ENCODE assay signal across 28 cellular contexts in genomic region chr10:114732931-114733330, GRCh38.
"Had no signal": no experiment of that assay in that cellular context is flagged by ENCODE, and none has a peak within 500 bp of the region (broad histone marks: within the 10 kb centered on the region; RNA-seq: fewer than 3 reads in every experiment).

No MANE protein-coding gene starts in this region.

- H3K4me1 Mint-ChIP-seq: activated T-helper 17 cell treated with anti-CD3 and anti-CD28 coated beads, Interleukin-2, amount 50 U/mL, for 72 hours; central memory CD8-positive, alpha-beta T cell; endodermal cell had no signal

- H3K4me3 ChIP-seq: coronary artery, dorsolateral prefrontal cortex had no signal

- H3K27me3 ChIP-seq: brain microvascular endothelial cell had no signal

- H3K36me3 ChIP-seq: brain microvascular endothelial cell had no signal

- H3K4me3 Mint-ChIP-seq: activated CD8-positive, alpha-beta T cell treated with anti-CD3 and anti-CD28 coated beads for 36 hours; activated naive CD8-positive, alpha-beta T cell; activated T-cell treated with anti-CD3 and anti-CD28 coated beads, Interleukin-2, amount 50 U/mL, for 4 hours; activated T-helper 17 cell treated with anti-CD3 and anti-CD28 coated beads, Interleukin-2, amount 50 U/mL, for 72 hours; central memory CD8-positive, alpha-beta T cell; dendritic cell treated with granulocyte-macrophage colony-stimulating factor and Interleukin-4, amounts not matched to agents 40 ng/mL and 50 ng/mL, for 4 days; endodermal cell had no signal

- FAIRE-seq: astrocyte, bronchial epithelial cell, frontal cortex had no signal

- ATAC-seq: activated CD4-positive, CD25-positive, alpha-beta regulatory T cell treated with anti-CD3 and anti-CD28 coated beads, Interleukin-2, amount 50 U/mL, for 24 hours; activated CD8-positive, alpha-beta T cell treated with anti-CD3 and anti-CD28 coated beads for 36 hours; activated T-cell treated with anti-CD3 and anti-CD28 coated beads, Interleukin-2, amount 50 U/mL, for 4 hours; activated T-helper 17 cell treated with anti-CD3 and anti-CD28 coated beads, Interleukin-2, amount 50 U/mL, for 72 hours; esophagus mucosa had no signal

- H3K27ac ChIP-seq: brain microvascular endothelial cell, coronary artery had no signal

- H3K27ac Mint-ChIP-seq: activated CD8-positive, alpha-beta T cell treated with anti-CD3 and anti-CD28 coated beads for 36 hours; activated naive CD8-positive, alpha-beta T cell; activated T-helper 17 cell treated with anti-CD3 and anti-CD28 coated beads, Interleukin-2, amount 50 U/mL, for 72 hours; dendritic cell treated with granulocyte-macrophage colony-stimulating factor and Interleukin-4, amounts not matched to agents 40 ng/mL and 50 ng/mL, for 4 days; endodermal cell had no signal

- H3K27me3 Mint-ChIP-seq: central memory CD8-positive, alpha-beta T cell; dendritic cell treated with granulocyte-macrophage colony-stimulating factor and Interleukin-4, amounts not matched to agents 40 ng/mL and 50 ng/mL, for 4 days had no signal

- H3K36me3 Mint-ChIP-seq: activated naive CD8-positive, alpha-beta T cell had no signal

- DNase-seq: activated CD4-positive, alpha-beta T cell treated with anti-CD3 and anti-CD28 coated beads for 48 hours; activated CD4-positive, alpha-beta T cell treated with anti-CD3 and anti-CD28 coated beads, Interleukin-2, amount 50 U/mL, for 1 hour; activated CD4-positive, alpha-beta T cell treated with anti-CD3 and anti-CD28 coated beads, Interleukin-2, amount 50 U/mL, for 48 hours; activated CD8-positive, alpha-beta memory T cell treated with anti-CD3 and anti-CD28 coated beads for 24 hours; activated CD8-positive, alpha-beta T cell treated with anti-CD3 and anti-CD28 coated beads for 36 hours; activated effector memory CD4-positive, alpha-beta T cell treated with Interleukin-2 at 50 U/mL for 16 hours; activated gamma-delta T cell treated with Interleukin-2 at 50 U/mL for 16 hours; activated naive CD4-positive, alpha-beta T cell treated with anti-CD3 and anti-CD28 coated beads, Interleukin-2, amount 50 U/mL, for 16 hours; activated naive CD4-positive, alpha-beta T cell treated with Interleukin-2 at 50 U/mL for 16 hours; activated T-cell treated with anti-CD3 and anti-CD28 coated beads, Interleukin-2, amount 50 U/mL, for 4 hours; amniotic stem cell; anterior cingulate cortex; brain microvascular endothelial cell; dorsolateral prefrontal cortex; effector memory CD4-positive, alpha-beta T cell; endodermal cell; foreskin fibroblast; T-helper 2 cell had no signal

- H3K9me3 Mint-ChIP-seq: activated T-cell treated with anti-CD3 and anti-CD28 coated beads, Interleukin-2, amount 50 U/mL, for 4 hours; activated T-helper 17 cell treated with anti-CD3 and anti-CD28 coated beads, Interleukin-2, amount 50 U/mL, for 72 hours; central memory CD8-positive, alpha-beta T cell; dendritic cell treated with granulocyte-macrophage colony-stimulating factor and Interleukin-4, amounts not matched to agents 40 ng/mL and 50 ng/mL, for 4 days; endodermal cell had no signal
